Comparison of ENCODE assay signal across 10 cellular contexts in genomic region chr21:32452191-32452590, GRCh38. TPM values are rescaled to one million over a fixed set of nuclear protein-coding genes. Genes with fewer than 3 reads are reported as not detected.
DNase-seq lines count a peak whose midpoint lies in the region; ATAC-seq and TF ChIP-seq lines count a peak whose summit lies in the region.
"Not testable (repeated sequence)": the region's sequence is repeated elsewhere in the genome, so short reads cannot be mapped to it uniquely, and the experiment has no call there.
"Had no signal": no experiment of that assay in that cellular context is flagged by ENCODE, and none has a peak within 500 bp of the region (broad histone marks: within the 10 kb centered on the region; RNA-seq: fewer than 3 reads in every experiment).

No MANE protein-coding gene starts in this region.

- not testable (repeated sequence) for H3K9ac ChIP-seq in stomach smooth muscle (ENCODE audit: low read length in 2 of 2)

- TF ChIP-seq POLR2A in esophagus squamous epithelium (IDR thresholded peaks at IDR 0.05); vagina (IDR thresholded peaks at IDR 0.05): not testable (repeated sequence)

- BruUV-seq in MCF 10A (replicated peaks; lab: Mats Ljungman, UMichigan), result not testable (repeated sequence)

- CTCF ChIA-PET in MCF 10A (lab: Yijun Ruan, JAX), result not testable (repeated sequence)

- H3K27me3 ChIP-seq in esophagus squamous epithelium; lower lobe of right lung (ENCODE audit: low read depth); stomach smooth muscle (ENCODE audit: control insufficient read depth in 1 of 2, insufficient read depth in 2 of 2, low read length in 2 of 2); vagina: not testable (repeated sequence)

- not testable (repeated sequence) for ATAC-seq in T-helper 17 cell, lower lobe of right lung

- H3K36me3 ChIP-seq in esophagus squamous epithelium (peaks cover 0 to 39% (median 0%) of the 10 kb centered on the region in 3 donors), lower lobe of right lung (peaks cover 28% of the 10 kb centered on the region)
- not testable (repeated sequence) for H3K36me3 ChIP-seq in stomach smooth muscle (ENCODE audit: control insufficient read depth in 2 of 2, insufficient read depth in 2 of 2, low read length in 2 of 2); vagina

- POLR2A ChIA-PET in MCF 10A (lab: Yijun Ruan, JAX), result not testable (repeated sequence)

- TF ChIP-seq CTCF in MCF 10A (IDR thresholded peaks at IDR 0.05; ENCODE audit: unreplicated experiment); esophagus squamous epithelium (IDR thresholded peaks at IDR 0.05); lower lobe of right lung (IDR thresholded peaks at IDR 0.05); vagina (IDR thresholded peaks at IDR 0.05): not testable (repeated sequence)

- H3K9me3 ChIP-seq in T-helper 17 cell (ENCODE audit: control insufficient read depth, low read length, poor library complexity, severe bottlenecking); esophagus squamous epithelium; lower lobe of right lung; stomach smooth muscle (ENCODE audit: control insufficient read depth in 2 of 2, low read length in 2 of 2); vagina: not testable (repeated sequence)

- H3K27ac ChIP-seq in esophagus squamous epithelium (peak overlapping the region; percentile 81 to 87 (median 86)), lower lobe of right lung (peak overlapping the region; percentile 74), stomach smooth muscle (ENCODE audit: low read length) (peak overlapping the region; percentile 62), vagina (peak overlapping the region; percentile 79)

- H3K4me3 Mint-ChIP-seq in T-helper 17 cell; MCF 10A (ENCODE audit: unreplicated experiment): not testable (repeated sequence)

- intact Hi-C loops in MCF 10A (cut with micrococcal nuclease); esophagus squamous epithelium (cut with DNase I); lower lobe of right lung (cut with DNase I); vagina (cut with DNase I): not testable (repeated sequence)

- H3K4me1 ChIP-seq in esophagus squamous epithelium (peaks cover 8 to 70% (median 38%) of the 10 kb centered on the region in 3 donors), lower lobe of right lung (peaks cover 47% of the 10 kb centered on the region), stomach smooth muscle (ENCODE audit: control insufficient read depth, insufficient read depth, low read length) (peaks cover 33% of the 10 kb centered on the region), vagina (peaks cover 59% of the 10 kb centered on the region)

- H3K4me1 Mint-ChIP-seq in T-helper 17 cell (peaks cover 13% of the 10 kb centered on the region), MCF 10A (ENCODE audit: insufficient read depth, unreplicated experiment) (peaks cover 39% of the 10 kb centered on the region)

- H3K27ac Mint-ChIP-seq in T-helper 17 cell, result peak overlapping the region; percentile 56
- peak overlapping the region; percentile 97 for H3K27ac Mint-ChIP-seq in MCF 10A (ENCODE audit: low read depth, unreplicated experiment)

- not testable (repeated sequence) for H3K27me3 Mint-ChIP-seq in T-helper 17 cell; MCF 10A (ENCODE audit: insufficient read depth, unreplicated experiment)

- WGBS in esophagus squamous epithelium, 2 donors, result 100% methylated on average over 1 to 2 of the region's 8 CpGs

- not testable (repeated sequence) for H3K9me3 Mint-ChIP-seq in MCF 10A (ENCODE audit: unreplicated experiment)

- H3K36me3 Mint-ChIP-seq in T-helper 17 cell (ENCODE audit: low read depth), result not testable (repeated sequence)
- H3K36me3 Mint-ChIP-seq in MCF 10A (ENCODE audit: insufficient read depth, unreplicated experiment), result peaks cover 26% of the 10 kb centered on the region

- DNase-seq in DMS 273 (lab: John Stamatoyannopoulos, UW; ENCODE audit: unreplicated experiment) (peak; percentile 41), NCI-H524 (lab: John Stamatoyannopoulos, UW) (peak; percentile 69 to 84)
- DNase-seq in T-helper 17 cell; MCF 10A (ENCODE audit: unreplicated experiment); esophagus squamous epithelium (lab: John Stamatoyannopoulos, UW); lower lobe of right lung; vagina (ENCODE audit: extremely low spot score in 2 of 2): not testable (repeated sequence)

- not testable (repeated sequence) for H3K4me3 ChIP-seq in esophagus squamous epithelium; lower lobe of right lung; stomach smooth muscle (ENCODE audit: low read length in 2 of 2); vagina

RNA-seq across cellular contexts. Expression of gene EVA1C, which starts 39.7 kb away (rescaled TPM):
- 10 to 100 TPM; 17.9 to 21.9 TPM for total RNA-seq in T-helper 17 cell
- 16.8 and 22.2 TPM in 2 replicates for total RNA-seq in MCF 10A (2022)
- 10 to 100 TPM; 12.7 to 39.9 (median 24.4) TPM for total RNA-seq in esophagus squamous epithelium
- total RNA-seq in lower lobe of right lung, result 31.8 TPM
- 66.5 TPM for total RNA-seq in vagina
- total RNA-seq: G401, OCI-LY7 had no signal

RNA-seq across cellular contexts. Expression of gene URB1, which starts 59.4 kb away (rescaled TPM):
- total RNA-seq in T-helper 17 cell, result 10 to 100 TPM; 11.2 to 11.8 TPM
- total RNA-seq in MCF 10A (2022), result 32.3 and 43.5 TPM in 2 replicates
- 10 to 100 TPM; 11.1 to 24.8 (median 17.9) TPM for total RNA-seq in esophagus squamous epithelium
- total RNA-seq in lower lobe of right lung, result 10.3 TPM
- total RNA-seq in vagina, result 23.8 TPM
